8 cellular contexts compared by ENCODE assay signal in the genomic region with DNA sequence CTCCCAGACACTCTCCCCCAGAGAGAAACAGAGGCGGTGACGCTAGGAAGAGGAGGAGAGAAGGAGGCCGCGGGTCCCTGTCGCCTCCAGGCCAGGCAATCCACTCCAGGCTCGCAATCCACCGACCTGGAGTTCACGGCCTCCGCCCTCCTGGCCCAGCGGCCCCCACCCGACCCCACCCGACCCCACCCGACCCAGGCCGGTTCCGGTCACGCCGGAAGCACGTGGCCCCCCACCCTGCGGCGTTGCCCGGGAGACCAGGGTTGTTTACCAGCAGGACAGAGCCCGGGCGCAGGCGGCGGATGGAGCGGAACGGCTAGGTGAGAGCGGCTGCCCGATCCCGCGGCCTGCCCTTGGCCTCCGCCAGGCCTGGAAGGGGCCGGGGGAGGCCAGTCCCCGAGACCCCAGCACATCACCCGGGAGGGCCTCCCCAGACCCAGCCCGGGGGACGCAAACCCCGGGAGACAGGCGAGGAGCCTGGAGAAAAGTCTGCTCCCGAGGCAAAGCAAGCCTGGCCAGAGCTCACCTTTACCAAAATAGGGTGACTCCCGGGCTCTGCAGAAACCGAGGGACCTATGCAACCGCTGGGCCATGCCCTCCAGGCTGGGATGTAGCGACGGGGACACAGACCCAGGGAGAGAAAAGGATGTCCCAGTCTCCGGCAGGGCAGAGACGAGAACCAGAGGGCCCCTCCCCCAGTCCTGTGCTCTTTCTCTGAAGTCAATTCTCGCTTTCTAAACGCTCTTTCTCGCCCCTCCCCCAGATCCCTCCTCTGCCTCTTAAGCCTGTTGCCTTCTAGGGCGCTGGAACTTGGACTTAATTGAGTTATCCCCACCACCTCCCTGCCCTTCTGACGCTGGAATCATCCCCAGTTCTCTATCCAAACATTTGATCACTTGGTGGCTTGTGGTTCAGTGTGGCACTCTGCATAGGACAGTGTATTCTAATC. TPM values are rescaled to one million over a fixed set of nuclear protein-coding genes. Genes with fewer than 3 reads are reported as not detected.
DNase-seq lines count a peak whose midpoint lies in the region; ATAC-seq and TF ChIP-seq lines count a peak whose summit lies in the region.

A gene with protein sequence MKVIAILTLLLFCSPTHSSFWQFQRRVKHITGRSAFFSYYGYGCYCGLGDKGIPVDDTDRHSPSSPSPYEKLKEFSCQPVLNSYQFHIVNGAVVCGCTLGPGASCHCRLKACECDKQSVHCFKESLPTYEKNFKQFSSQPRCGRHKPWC (minus strand): TSS at position 685 of the 949 bp plus-strand sequence. CDS start 9,155 bp downstream, outside the sequence.
A gene with protein sequence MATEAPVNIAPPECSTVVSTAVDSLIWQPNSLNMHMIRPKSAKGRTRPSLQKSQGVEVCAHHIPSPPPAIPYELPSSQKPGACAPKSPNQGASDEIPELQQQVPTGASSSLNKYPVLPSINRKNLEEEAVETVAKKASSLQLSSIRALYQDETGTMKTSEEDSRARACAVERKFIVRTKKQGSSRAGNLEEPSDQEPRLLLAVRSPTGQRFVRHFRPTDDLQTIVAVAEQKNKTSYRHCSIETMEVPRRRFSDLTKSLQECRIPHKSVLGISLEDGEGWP (plus strand): TSS at position 263 of the 949 bp plus-strand sequence. CDS start 4,466 bp downstream, outside the sequence.

- TF ChIP-seq CTCF in dorsolateral prefrontal cortex (IDR thresholded peaks at IDR 0.05 in 54 of 56, conservative IDR thresholded peaks at IDR 0.05 in 2 of 56; ENCODE audit: low read depth in 1 of 56, partially characterized antibody in 56 of 56): no peak

- H3K4me1 Mint-ChIP-seq in activated CD4-positive, alpha-beta T cell treated with anti-CD3 and anti-CD28 coated beads for 36 hours: peaks cover 42% of the 10 kb centered on the region

- H3K27me3 Mint-ChIP-seq in activated CD4-positive, alpha-beta T cell treated with anti-CD3 and anti-CD28 coated beads for 36 hours: peaks cover 15% of the 10 kb centered on the region

- H3K4me1 ChIP-seq in mucosa of rectum (ENCODE audit: control insufficient read depth in 2 of 2, insufficient read depth in 2 of 2, low read length in 2 of 2): peaks cover 20 to 47% of the 10 kb centered on the region in 2 donors

- H3K27ac Mint-ChIP-seq in activated CD4-positive, alpha-beta T cell treated with anti-CD3 and anti-CD28 coated beads for 36 hours: peak within 1 kb of the TSS; percentile 85

- H3K36me3 Mint-ChIP-seq in activated CD4-positive, alpha-beta T cell treated with anti-CD3 and anti-CD28 coated beads for 36 hours (ENCODE audit: low read depth): no peaks in the 10 kb centered on the region

- H3K27ac ChIP-seq in dorsolateral prefrontal cortex (peak within 1 kb of the TSS in 56 of 59 donors; percentile 17 to 96 (median 79)), mucosa of rectum (ENCODE audit: low read depth in 2 of 2, low read length in 2 of 2) (peak within 1 kb of the TSS; percentile 80 to 93)

- POLR2A ChIA-PET in activated CD4-positive, alpha-beta T cell treated with anti-CD3 and anti-CD28 coated beads for 36 hours (lab: Charles Lee): no interaction called here

- peaks cover 0 to 40% (median 0%) of the 10 kb centered on the region in 45 donors for H3K27me3 ChIP-seq in dorsolateral prefrontal cortex
- H3K27me3 ChIP-seq in mucosa of rectum (ENCODE audit: control insufficient read depth in 2 of 2, insufficient read depth in 2 of 2, low read length in 2 of 2): no peaks in the 10 kb centered on the region

- H3K4me3 Mint-ChIP-seq in activated CD4-positive, alpha-beta T cell treated with anti-CD3 and anti-CD28 coated beads for 36 hours: peak within 1 kb of the TSS; percentile 68

- DNase-seq in activated CD4-positive, alpha-beta T cell treated with anti-CD3 and anti-CD28 coated beads for 36 hours: peak; percentile 90
- DNase-seq in dorsolateral prefrontal cortex (peak in 6 of 10 donors; percentile 45 to 71 (median 61)), SHP77 (lab: John Stamatoyannopoulos, UW) (no peak), Kasumi-1 (lab: John Stamatoyannopoulos, UW) (no peak)
- DNase-seq in stimulated activated naive CD4-positive, alpha-beta T cell treated with Interleukin-2 at 50 U/mL for 16 hours (lab: John Stamatoyannopoulos, UW): peak; percentile 71

- peaks cover 0 to 2% of the 10 kb centered on the region in 2 donors for H3K36me3 ChIP-seq in mucosa of rectum (ENCODE audit: control insufficient read depth in 2 of 2, insufficient read depth in 2 of 2, low read length in 2 of 2)

- intact Hi-C loops in activated CD4-positive, alpha-beta T cell treated with anti-CD3 and anti-CD28 coated beads for 36 hours (cut with DNase I, micrococcal nuclease): loop anchor here (1.0 to 10.0 kb wide), 9 partner anchors 14 to 1836 kb away; a partner anchor contains a TSS
- intact Hi-C loops in dorsolateral prefrontal cortex (cut with DNase I): no loop called here

- CTCF ChIA-PET in activated CD4-positive, alpha-beta T cell treated with anti-CD3 and anti-CD28 coated beads for 36 hours (lab: Charles Lee): interaction anchor here (1.2 to 3.6 kb wide), 2 partner anchors 9 to 34 kb away, joined by 3 to 13 read pairs; no protein-coding TSS in a partner anchor

- H3K9ac ChIP-seq in mucosa of rectum (ENCODE audit: low read depth in 1 of 2, low read length in 2 of 2): peak within 1 kb of the TSS; percentile 54 to 79

- H3K9me3 ChIP-seq in mucosa of rectum (ENCODE audit: control insufficient read depth in 2 of 2, low read length in 2 of 2): no peaks in the 10 kb centered on the region

- ATAC-seq in HG03175 (IDR thresholded peaks at IDR 0.05; ENCODE audit: unreplicated experiment) (peak; percentile 45), GM21447 (IDR thresholded peaks at IDR 0.05; ENCODE audit: unreplicated experiment) (no peak)
- ATAC-seq in activated CD4-positive, alpha-beta T cell treated with anti-CD3 and anti-CD28 coated beads for 36 hours: peak; percentile 70

- H3K4me3 ChIP-seq in dorsolateral prefrontal cortex: peak within 1 kb of the TSS in 58 of 59 donors; percentile 15 to 71 (median 56)
- H3K4me3 ChIP-seq in mucosa of rectum (ENCODE audit: low read length in 2 of 2): peak within 1 kb of the TSS; percentile 59 to 68

- H3K9me3 Mint-ChIP-seq in activated CD4-positive, alpha-beta T cell treated with anti-CD3 and anti-CD28 coated beads for 36 hours (ENCODE audit: low read depth): no peaks in the 10 kb centered on the region

RNA-seq across cellular contexts. Expression of the first gene that starts in this region (rescaled TPM):
- under 1 TPM; 0.43 to 0.58 TPM for total RNA-seq in activated CD4-positive, alpha-beta T cell treated with anti-CD3 and anti-CD28 coated beads for 36 hours
- total RNA-seq in dorsolateral prefrontal cortex: 1 to 10 TPM in 7 of 120 experiments, under 1 TPM in 46, not detected in 67; 0.13 to 3.1 (median 0.46) TPM

RNA-seq across cellular contexts. Expression of the second gene that starts in this region (rescaled TPM):
- under 1 TPM; 0.41 to 0.63 TPM for total RNA-seq in activated CD4-positive, alpha-beta T cell treated with anti-CD3 and anti-CD28 coated beads for 36 hours
- total RNA-seq in dorsolateral prefrontal cortex: 10 to 100 TPM in 65 of 120 experiments, 1 to 10 TPM in 55; 2.9 to 18.7 (median 10.4) TPM

Comparison
In these comparisons a context has a peak if more than half of its experiments do, and no peak if none do; other contexts are left out.
1. Peak in DNase-seq and ATAC-seq in activated CD4-positive, alpha-beta T cell treated with anti-CD3 and anti-CD28 coated beads for 36 hours; RNA of the genes that start here not detected or under 1 TPM.
2. DNase-seq: peak in dorsolateral prefrontal cortex (6 of 10) and stimulated activated naive CD4-positive, alpha-beta T cell treated with Interleukin-2 at 50 U/mL for 16 hours (single experiment); none in SHP77 (0 of 2) and Kasumi-1 (0 of 2).
3. intact Hi-C loops: an anchor here in activated CD4-positive, alpha-beta T cell treated with anti-CD3 and anti-CD28 coated beads for 36 hours (1.0 to 10.0 kb wide); none called in dorsolateral prefrontal cortex.